In genomic region chr6:84032000-84032399, GRCh38 we compare ENCODE assay signal across 2 cellular contexts. TPM values are rescaled to one million over a fixed set of nuclear protein-coding genes. Genes with fewer than 3 reads are reported as not detected.
"Had no signal": no experiment of that assay in that cellular context is flagged by ENCODE, and none has a peak within 500 bp of the region (broad histone marks: within the 10 kb centered on the region; RNA-seq: fewer than 3 reads in every experiment).

No MANE protein-coding gene starts in this region.

RNA-seq across cellular contexts. Expression of gene MRAP2, which starts 1.6 kb away (rescaled TPM):
- total RNA-seq: natural killer cell had no signal
- polyA plus RNA-seq: immature natural killer cell had no signal
